10 cellular contexts compared by ENCODE assay signal in genomic region chr6:111715321-111715720, GRCh38.
DNase-seq lines count a peak whose midpoint lies in the region; ATAC-seq and TF ChIP-seq lines count a peak whose summit lies in the region.
"Had no signal": no experiment of that assay in that cellular context is flagged by ENCODE, and none has a peak within 500 bp of the region (broad histone marks: within the 10 kb centered on the region; RNA-seq: fewer than 3 reads in every experiment).

No MANE protein-coding gene starts in this region.

- intact Hi-C loops in CD4-positive, alpha-beta T cell (cut with DNase I, micrococcal nuclease): no loop called here

- peak overlapping the region; percentile 93 for H3K27ac Mint-ChIP-seq in CD4-positive, alpha-beta T cell

- H3K36me3 Mint-ChIP-seq in CD4-positive, alpha-beta T cell (ENCODE audit: low read depth): peaks cover 98% of the 10 kb centered on the region

- H3K4me3 Mint-ChIP-seq in CD4-positive, alpha-beta T cell: peak overlapping the region; percentile 30
- H3K4me3 Mint-ChIP-seq: CD14-positive monocyte had no signal

- H3K27ac ChIP-seq in CD4-positive, alpha-beta T cell (ENCODE audit: low read depth, low read length): peak overlapping the region; percentile 24

- ATAC-seq in CD4-positive, alpha-beta T cell (ENCODE audit: poor library complexity): peak; percentile 85
- ATAC-seq in GM18858 (IDR thresholded peaks at IDR 0.05; ENCODE audit: unreplicated experiment) (no peak), GM21717 (IDR thresholded peaks at IDR 0.05; ENCODE audit: unreplicated experiment) (no peak), HG03097 (IDR thresholded peaks at IDR 0.05; ENCODE audit: low FRiP score, unreplicated experiment) (no peak), GM18502 (IDR thresholded peaks at IDR 0.05; ENCODE audit: poor library complexity, unreplicated experiment) (no peak)

- peak in 8 of 10 experiments; percentile 6 to 53 (median 28) for DNase-seq in CD4-positive, alpha-beta T cell
- DNase-seq in NCI-H187 treated with DMSO at 0.1 percent for 48 hours (lab: John Stamatoyannopoulos, UW) (peak; percentile 87), inferior parietal cortex (ENCODE audit: extremely low spot score) (peak; percentile 22)
- DNase-seq in activated CD8-positive, alpha-beta memory T cell treated with anti-CD3 and anti-CD28 coated beads, Interleukin-2, amount 50 U/mL, for 48 hours: peak; percentile 51
- DNase-seq: NCI-H2171 had no signal

- CTCF ChIA-PET in CD4-positive, alpha-beta T cell (lab: Charles Lee): interaction anchor here (1.2 kb wide), 1 partner anchor 328 kb away, joined by 3 read pairs; no protein-coding TSS in a partner anchor

- H3K9me3 Mint-ChIP-seq in CD4-positive, alpha-beta T cell: no peaks in the 10 kb centered on the region
- H3K9me3 Mint-ChIP-seq: CD14-positive monocyte had no signal

- no peak for TF ChIP-seq CTCF in CD4-positive, alpha-beta T cell (IDR thresholded peaks at IDR 0.05)

- POLR2A ChIA-PET in CD4-positive, alpha-beta T cell (lab: Charles Lee): interaction anchor here (0.6 to 1.3 kb wide), 4 partner anchors 9 to 278 kb away, joined by 3 to 5 read pairs (median 4); no protein-coding TSS in a partner anchor

- H3K27me3 ChIP-seq in CD4-positive, alpha-beta T cell (ENCODE audit: control insufficient read depth, insufficient read depth, low read length): no peaks in the 10 kb centered on the region

- H3K27me3 Mint-ChIP-seq in CD4-positive, alpha-beta T cell: no peaks in the 10 kb centered on the region

- H3K4me1 Mint-ChIP-seq in CD4-positive, alpha-beta T cell (ENCODE audit: low read depth): peaks cover 80% of the 10 kb centered on the region
- H3K4me1 Mint-ChIP-seq: CD14-positive monocyte had no signal

- H3K9me3 ChIP-seq in CD4-positive, alpha-beta T cell (ENCODE audit: control insufficient read depth, low read length): no peaks in the 10 kb centered on the region

Comparison
In these comparisons a context has a peak if more than half of its experiments do, and no peak if none do; other contexts are left out.
1. DNase-seq: peak in every context shown above with its lines; median percentile 87 in NCI-H187 treated with DMSO at 0.1 percent for 48 hours; 51 in activated CD8-positive, alpha-beta memory T cell treated with anti-CD3 and anti-CD28 coated beads, Interleukin-2, amount 50 U/mL, for 48 hours; 28 in CD4-positive, alpha-beta T cell; 22 in inferior parietal cortex.